Comparison of ENCODE assay signal across 14 cellular contexts in the genomic region with DNA sequence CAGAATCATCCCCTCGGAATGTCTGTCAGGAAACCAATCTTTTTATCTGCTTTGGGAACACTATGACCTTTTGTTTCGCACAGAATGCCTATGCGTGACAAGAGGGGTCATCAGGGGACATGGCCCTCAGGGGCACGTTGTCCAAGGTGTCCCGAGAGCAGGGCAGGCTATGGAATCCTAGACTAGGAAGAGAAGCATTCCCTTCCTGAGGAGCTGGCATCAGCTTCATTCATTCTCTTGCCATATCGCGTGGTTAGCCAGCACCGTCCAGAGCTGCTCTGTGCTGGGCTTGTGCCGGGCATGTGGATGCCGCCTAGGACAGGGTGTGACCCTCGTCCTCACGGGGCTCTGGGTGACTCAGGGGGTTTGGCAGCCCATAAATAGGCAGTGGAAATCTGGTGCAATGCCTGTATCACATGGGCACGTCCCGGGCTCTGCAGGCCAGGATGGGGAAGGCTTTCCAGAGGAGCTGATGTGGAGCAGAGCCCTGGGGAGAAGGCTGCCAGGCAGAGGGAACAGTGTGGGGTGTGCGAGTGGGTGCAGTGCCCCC.
A peak's percentile ranks its signal among the peaks of the same experiment; 100 is the strongest.
DNase-seq lines count a peak whose midpoint lies in the region; TF ChIP-seq lines count a peak whose summit lies in the region.
"Had no signal": no experiment of that assay in that cellular context is flagged by ENCODE, and none has a peak within 500 bp of the region (broad histone marks: within the 10 kb centered on the region; RNA-seq: fewer than 3 reads in every experiment).

No MANE protein-coding gene starts in this region.

- H3K4me1 Mint-ChIP-seq in activated CD4-positive, alpha-beta memory T cell treated with anti-CD3 and anti-CD28 coated beads, Interleukin-2, amount 10 ng/mL, durations not matched to agents 7 days and 5 days, result peaks cover 13% of the 10 kb centered on the region

- H3K4me1 ChIP-seq in osteoblast (ENCODE audit: insufficient read depth, low read length), result peaks cover 10% of the 10 kb centered on the region

- H3K4me3 ChIP-seq in osteoblast (ENCODE audit: insufficient read depth, low read length), result peak overlapping the region; percentile 51

- no peaks in the 10 kb centered on the region for H4K20me1 ChIP-seq in osteoblast (ENCODE audit: insufficient read depth, low read length)

- H3K36me3 Mint-ChIP-seq in activated CD4-positive, alpha-beta memory T cell treated with anti-CD3 and anti-CD28 coated beads, Interleukin-2, amount 10 ng/mL, durations not matched to agents 7 days and 5 days (ENCODE audit: low read depth), result no peaks in the 10 kb centered on the region
- H3K36me3 Mint-ChIP-seq: stimulated activated naive B cell treated with anti-CD40 and anti-IgM and Interleukin-4, amounts not matched to agents 10 μg/mL and 1 μg/mL and 100 μg/mL, for 72 hours had no signal

- CTCF ChIA-PET in activated CD4-positive, alpha-beta memory T cell treated with anti-CD3 and anti-CD28 coated beads, Interleukin-2, amount 10 ng/mL, durations not matched to agents 7 days and 5 days (lab: Charles Lee), result no interaction called here

- no peaks in the 10 kb centered on the region for H3K79me2 ChIP-seq in osteoblast (ENCODE audit: insufficient read depth, low read length)

- H3K27me3 Mint-ChIP-seq in activated CD4-positive, alpha-beta memory T cell treated with anti-CD3 and anti-CD28 coated beads, Interleukin-2, amount 10 ng/mL, durations not matched to agents 7 days and 5 days, result peaks cover 33% of the 10 kb centered on the region

- DNase-seq in EH (ENCODE audit: low read depth) (peak; percentile 88), RPMI7951 (ENCODE audit: low read depth) (peak; percentile 74), fibroblast of peridontal ligament (ENCODE audit: extremely low read depth) (peak; percentile 69), osteoblast (ENCODE audit: insufficient read length, low spot score, missing footprints) (peak; percentile 98), NCI-H187 treated with DMSO at 0.1 percent for 48 hours (lab: John Stamatoyannopoulos, UW) (no peak), OCI-M2 (lab: John Stamatoyannopoulos, UW; ENCODE audit: unreplicated experiment) (no peak)
- DNase-seq in activated CD4-positive, alpha-beta memory T cell treated with anti-CD3 and anti-CD28 coated beads, Interleukin-2, amount 10 ng/mL, durations not matched to agents 7 days and 5 days, result no peak
- no peak for DNase-seq in stimulated activated CD4-positive, alpha-beta T cell treated with anti-CD3 and anti-CD28 coated beads, Interleukin-2, amount 100 ng/mL, for 24 hours
- DNase-seq: CD4-positive, CD25-positive, alpha-beta regulatory T cell; central memory CD4-positive, alpha-beta T cell; glutamatergic neuron; NCI-H2081 treated with DMSO at 0.1 percent for 48 hours; stimulated activated naive B cell treated with anti-CD40 and anti-IgM and Interleukin-4, amounts not matched to agents 10 μg/mL and 1 μg/mL and 100 μg/mL, for 72 hours had no signal

- H3K4me2 ChIP-seq in osteoblast (ENCODE audit: insufficient read depth, low read length), result peak overlapping the region; percentile 69

- H3K27ac Mint-ChIP-seq in activated CD4-positive, alpha-beta memory T cell treated with anti-CD3 and anti-CD28 coated beads, Interleukin-2, amount 10 ng/mL, durations not matched to agents 7 days and 5 days, result no peak overlapping the region
- H3K27ac Mint-ChIP-seq: activated T-helper 1 cell treated with anti-CD3 and anti-CD28 coated beads, Interleukin-12 subunit alpha, Interleukin-12 subunit beta, Interleukin-2, Interleukin-4 antibody, amounts not matched to agents 30 ng/mL and 10 ng/mL and 1 ng/mL, durations not matched to agents 14 hours and 24 hours and 36 hours; CD4-positive, CD25-positive, alpha-beta regulatory T cell; stimulated activated naive B cell treated with anti-CD40 and anti-IgM and Interleukin-4, amounts not matched to agents 10 μg/mL and 1 μg/mL and 100 μg/mL, for 72 hours had no signal

- H3K27ac ChIP-seq in osteoblast (ENCODE audit: low read depth, low read length), result no peak overlapping the region

- H3K9me3 Mint-ChIP-seq in activated CD4-positive, alpha-beta memory T cell treated with anti-CD3 and anti-CD28 coated beads, Interleukin-2, amount 10 ng/mL, durations not matched to agents 7 days and 5 days, result no peaks in the 10 kb centered on the region
- H3K9me3 Mint-ChIP-seq: activated T-helper 1 cell treated with anti-CD3 and anti-CD28 coated beads, Interleukin-12 subunit alpha, Interleukin-12 subunit beta, Interleukin-2, Interleukin-4 antibody, amounts not matched to agents 30 ng/mL and 10 ng/mL and 1 ng/mL, durations not matched to agents 14 hours and 24 hours and 36 hours; CD4-positive, CD25-positive, alpha-beta regulatory T cell had no signal

- H3K9me3 ChIP-seq in osteoblast (ENCODE audit: low read depth, low read length), result no peaks in the 10 kb centered on the region

- POLR2A ChIA-PET in activated CD4-positive, alpha-beta memory T cell treated with anti-CD3 and anti-CD28 coated beads, Interleukin-2, amount 10 ng/mL, durations not matched to agents 7 days and 5 days (lab: Charles Lee), result no interaction called here

- TF ChIP-seq CTCF in osteoblast (IDR thresholded peaks at IDR 0.05; ENCODE audit: extremely low read depth, low read depth, low read length), result no peak

- no peak overlapping the region for H3K4me3 Mint-ChIP-seq in activated CD4-positive, alpha-beta memory T cell treated with anti-CD3 and anti-CD28 coated beads, Interleukin-2, amount 10 ng/mL, durations not matched to agents 7 days and 5 days
- H3K4me3 Mint-ChIP-seq: activated T-helper 1 cell treated with anti-CD3 and anti-CD28 coated beads, Interleukin-12 subunit alpha, Interleukin-12 subunit beta, Interleukin-2, Interleukin-4 antibody, amounts not matched to agents 30 ng/mL and 10 ng/mL and 1 ng/mL, durations not matched to agents 14 hours and 24 hours and 36 hours; stimulated activated naive B cell treated with anti-CD40 and anti-IgM and Interleukin-4, amounts not matched to agents 10 μg/mL and 1 μg/mL and 100 μg/mL, for 72 hours had no signal

- H3K36me3 ChIP-seq in osteoblast (ENCODE audit: insufficient read depth, low read length), result no peaks in the 10 kb centered on the region

- peak overlapping the region; percentile 84 for H2AFZ ChIP-seq in osteoblast (ENCODE audit: low read length)

- H3K27me3 ChIP-seq in osteoblast (ENCODE audit: insufficient read depth, low read length), result peaks cover 7% of the 10 kb centered on the region

Comparison
In these comparisons a context has a peak if more than half of its experiments do, and no peak if none do; other contexts are left out.
1. DNase-seq: peak in EH (single experiment), RPMI7951 (single experiment), fibroblast of peridontal ligament (single experiment) and osteoblast (single experiment); none in activated CD4-positive, alpha-beta memory T cell treated with anti-CD3 and anti-CD28 coated beads, Interleukin-2, amount 10 ng/mL, durations not matched to agents 7 days and 5 days (single experiment), stimulated activated CD4-positive, alpha-beta T cell treated with anti-CD3 and anti-CD28 coated beads, Interleukin-2, amount 100 ng/mL, for 24 hours (0 of 2), NCI-H187 treated with DMSO at 0.1 percent for 48 hours (single experiment) and OCI-M2 (single experiment).